ENCODE assay signal across 1 cellular context in genomic region chr10:102146971-102147428, GRCh38.
TF ChIP-seq lines count a peak whose summit lies in the region.

No MANE protein-coding gene starts in this region.

TF ChIP-seq in HepG2, 621 proteins besides CTCF, POLR2A, EP300 and RAD21:
- TF ChIP-seq TIGD3 (CRISPR knock-in tag; IDR thresholded peaks at IDR 0.05; ENCODE audit: borderline replicate concordance) (no peak), KLF16 (CRISPR knock-in tag; IDR thresholded peaks at IDR 0.05) (no peak), AGO2 (optimal IDR thresholded peaks at IDR 0.05; ENCODE audit: low read depth, low read length) (peak; percentile 93), ZNF546 (CRISPR knock-in tag; conservative IDR thresholded peaks at IDR 0.05) (no peak), REST (IDR thresholded peaks at IDR 0.05; ENCODE audit: borderline replicate concordance in 1 of 2, low read depth in 1 of 2, low read length in 2 of 2) (no peak), CERS6 (CRISPR knock-in tag; IDR thresholded peaks at IDR 0.05) (no peak), RBM22 (optimal IDR thresholded peaks at IDR 0.05; ENCODE audit: low read length) (peak; percentile 92), POLR2AphosphoS2 (IDR thresholded peaks at IDR 0.05; ENCODE audit: low read depth, low read length) (peak; percentile 75; the same call in 1 of the 2 replicates), KDM2A (CRISPR knock-in tag; IDR thresholded peaks at IDR 0.05; ENCODE audit: borderline replicate concordance, low read depth) (no peak), MED8 (CRISPR knock-in tag; IDR thresholded peaks at IDR 0.05; ENCODE audit: insufficient replicate concordance) (no peak), ZNF841 (CRISPR knock-in tag; IDR thresholded peaks at IDR 0.05; ENCODE audit: borderline replicate concordance) (no peak), KDM6A (CRISPR knock-in tag; IDR thresholded peaks at IDR 0.05; ENCODE audit: low read depth) (no peak), HNRNPLL (IDR thresholded peaks at IDR 0.05; ENCODE audit: low read depth, low read length, poor library complexity, severe bottlenecking) (peak; percentile 12), MED1 (CRISPR knock-in tag; IDR thresholded peaks at IDR 0.05) (no peak)
